Comparison of ENCODE assay signal across 15 cellular contexts in genomic region chr2:11270891-11271290, GRCh38.
DNase-seq lines count a peak whose midpoint lies in the region; ATAC-seq and TF ChIP-seq lines count a peak whose summit lies in the region.
"Had no signal": no experiment of that assay in that cellular context is flagged by ENCODE, and none has a peak within 500 bp of the region (broad histone marks: within the 10 kb centered on the region; RNA-seq: fewer than 3 reads in every experiment).

No MANE protein-coding gene starts in this region.

- H3K36me3 ChIP-seq in MG63 (peaks cover 18% of the 10 kb centered on the region), vagina (no peaks in the 10 kb centered on the region)
- H3K36me3 ChIP-seq: thyroid gland had no signal

- H3K4me3 ChIP-seq in epithelial cell of esophagus (ENCODE audit: low read length) (no peak overlapping the region), MG63 (no peak overlapping the region), vagina (no peak overlapping the region)
- H3K4me3 ChIP-seq: thyroid gland had no signal

- no peak for TF ChIP-seq POLR2A in vagina (IDR thresholded peaks at IDR 0.05)

- ATAC-seq in GM19397 (IDR thresholded peaks at IDR 0.05; ENCODE audit: unreplicated experiment), result no peak

- H3K9me3 ChIP-seq in MG63, result no peaks in the 10 kb centered on the region; the same call in 1 of the 2 replicates
- H3K9me3 ChIP-seq in vagina, result no peaks in the 10 kb centered on the region
- H3K9me3 ChIP-seq: thyroid gland had no signal

- no peak overlapping the region for H3K27ac ChIP-seq in vagina
- H3K27ac ChIP-seq: thyroid gland had no signal

- DNase-seq in HCEC 1CT (peak; percentile 56), OCI-M1 (lab: John Stamatoyannopoulos, UW) (peak; percentile 44), epithelial cell of esophagus (ENCODE audit: low read depth) (peak; percentile 16), renal cortical epithelial cell (ENCODE audit: low read depth) (peak; percentile 64), NCI-H1105 (lab: John Stamatoyannopoulos, UW) (no peak), MG63 (no peak), vagina (ENCODE audit: extremely low spot score in 2 of 2) (no peak)
- DNase-seq: caudate nucleus; mesendoderm; NCI-H2029; NK-92 treated with Interleukin-12 subunit alpha and Interleukin-12 subunit beta, amount 100 ng/mL, for 24 hours; occipital lobe; stimulated activated CD4-positive, alpha-beta T cell treated with anti-CD3 and anti-CD28 coated beads, Interleukin-12 subunit alpha, Interleukin-12 subunit beta, amount 100 ng/mL, for 4 hours; thyroid gland had no signal

- intact Hi-C loops in vagina (cut with DNase I), result no loop called here

- peaks cover 9% of the 10 kb centered on the region for H3K4me1 ChIP-seq in vagina
- H3K4me1 ChIP-seq: thyroid gland had no signal

- H3K27me3 ChIP-seq in MG63 (no peaks in the 10 kb centered on the region), vagina (no peaks in the 10 kb centered on the region)
- H3K27me3 ChIP-seq: thyroid gland had no signal

- no peak for TF ChIP-seq CTCF in epithelial cell of esophagus (IDR thresholded peaks at IDR 0.05; ENCODE audit: insufficient read depth, low read depth, low read length, missing control alignments)
- no peak for TF ChIP-seq CTCF in vagina (IDR thresholded peaks at IDR 0.05)

Comparison
In these comparisons a context has a peak if more than half of its experiments do, and no peak if none do; other contexts are left out.
1. DNase-seq: peak in HCEC 1CT (single experiment), OCI-M1 (single experiment), epithelial cell of esophagus (single experiment) and renal cortical epithelial cell (single experiment); none in NCI-H1105 (single experiment), MG63 (single experiment) and vagina (0 of 2).